In the genomic region with DNA sequence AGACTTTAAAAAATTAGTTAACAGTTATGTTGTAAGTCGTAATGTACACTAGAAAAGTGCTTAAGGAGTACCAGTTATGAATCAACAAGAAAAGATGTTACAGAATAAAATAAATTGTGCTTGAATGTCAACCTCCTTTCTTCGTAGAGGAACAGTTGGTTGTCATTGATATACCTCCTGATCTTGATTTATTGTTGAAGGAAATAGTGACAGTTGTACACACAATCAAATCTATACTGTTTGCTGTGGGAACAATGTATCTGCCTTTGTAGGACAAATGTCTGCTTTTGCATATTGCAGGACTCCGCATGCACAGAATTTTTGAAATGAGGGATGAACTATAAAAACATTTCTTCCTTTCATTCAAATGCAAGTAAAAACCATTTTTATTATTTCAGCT, we compare ENCODE assay signal across 8 cellular contexts.
"Had no signal": no experiment of that assay in that cellular context is flagged by ENCODE, and none has a peak within 500 bp of the region (broad histone marks: within the 10 kb centered on the region; RNA-seq: fewer than 3 reads in every experiment).

No MANE protein-coding gene starts in this region.

- H3K4me2 ChIP-seq: GM23338, KMS-11 had no signal

- FAIRE-seq: H1 had no signal

- H3K9ac ChIP-seq: KMS-11 had no signal

- H3K27ac ChIP-seq: HL-60, KMS-11 had no signal

- DNase-seq: H9, HCEC 1CT, IMR-90, KBM-7 had no signal

- ATAC-seq: GM23338 had no signal

- H3K27ac Mint-ChIP-seq: GM23338, H9 had no signal

- H3K4me3 Mint-ChIP-seq: GM23338, H9 had no signal

- H3K4me3 ChIP-seq: GM23338 had no signal

- H3K9me3 Mint-ChIP-seq: GM23338, H9 had no signal

- H2AFZ ChIP-seq: GM23338 had no signal
